14 cellular contexts compared by ENCODE assay signal in the genomic region with DNA sequence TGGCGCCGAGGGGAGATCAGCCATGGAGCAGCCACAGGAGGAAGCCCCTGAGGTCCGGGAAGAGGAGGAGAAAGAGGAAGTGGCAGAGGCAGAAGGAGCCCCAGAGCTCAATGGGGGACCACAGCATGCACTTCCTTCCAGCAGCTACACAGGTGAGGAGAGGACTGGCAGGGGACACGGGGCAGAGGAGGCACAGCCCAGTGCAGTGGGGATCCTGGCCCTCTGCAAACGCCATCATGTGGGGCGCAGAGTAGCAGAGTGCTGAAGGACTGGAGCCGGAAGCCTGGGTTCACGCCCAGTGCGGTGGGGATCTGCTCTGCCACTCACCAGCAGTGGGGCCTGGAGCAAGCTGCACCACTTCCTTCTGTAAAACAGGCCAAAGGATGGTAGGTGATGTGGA. TPM values are rescaled to one million over a fixed set of nuclear protein-coding genes. Genes with fewer than 3 reads are reported as not detected.
DNase-seq lines count a peak whose midpoint lies in the region; ATAC-seq and TF ChIP-seq lines count a peak whose summit lies in the region.
"Had no signal": no experiment of that assay in that cellular context is flagged by ENCODE, and none has a peak within 500 bp of the region (broad histone marks: within the 10 kb centered on the region; RNA-seq: fewer than 3 reads in every experiment).

No MANE protein-coding gene starts in this region.

- H3K9me3 Mint-ChIP-seq in HFFc6 = no peaks in the 10 kb centered on the region
- H3K9me3 Mint-ChIP-seq in activated CD8-positive, alpha-beta T cell treated with anti-CD3 and anti-CD28 coated beads for 36 hours = no peaks in the 10 kb centered on the region
- no peaks in the 10 kb centered on the region for H3K9me3 Mint-ChIP-seq in memory B cell

- H3K4me3 Mint-ChIP-seq in HFFc6 (no peak overlapping the region), memory B cell (peak overlapping the region; percentile 2)
- H3K4me3 Mint-ChIP-seq in activated CD8-positive, alpha-beta T cell treated with anti-CD3 and anti-CD28 coated beads for 36 hours = peak overlapping the region; percentile 23

- TF ChIP-seq CTCF in HFFc6 (IDR thresholded peaks at IDR 0.05) = no peak
- no peak for TF ChIP-seq CTCF in activated CD8-positive, alpha-beta T cell treated with anti-CD3 and anti-CD28 coated beads for 36 hours (IDR thresholded peaks at IDR 0.05)

- peaks cover 31% of the 10 kb centered on the region for H3K4me1 Mint-ChIP-seq in HFFc6 (ENCODE audit: low read depth)
- H3K4me1 Mint-ChIP-seq in activated CD8-positive, alpha-beta T cell treated with anti-CD3 and anti-CD28 coated beads for 36 hours (ENCODE audit: low read depth) = peaks cover 32% of the 10 kb centered on the region
- H3K4me1 Mint-ChIP-seq in memory B cell = peaks cover 21% of the 10 kb centered on the region

- no peak for DNase-seq in activated CD4-positive, CD25-positive, alpha-beta regulatory T cell (lab: John Stamatoyannopoulos, UW)
- DNase-seq in HFFc6 (no peak), memory B cell (ENCODE audit: low spot score in 2 of 2) (no peak), NCI-H1092 (lab: John Stamatoyannopoulos, UW) (no peak), NCI-H446 treated with DMSO at 0.1 percent for 48 hours (lab: John Stamatoyannopoulos, UW) (no peak)
- peak; percentile 46 for DNase-seq in activated CD8-positive, alpha-beta T cell treated with anti-CD3 and anti-CD28 coated beads for 36 hours
- DNase-seq: activated CD8-positive, alpha-beta memory T cell treated with anti-CD3 and anti-CD28 coated beads, Interleukin-2, amount 50 U/mL, for 48 hours; brain microvascular endothelial cell; effector memory CD4-positive, alpha-beta T cell; foreskin keratinocyte; ovary; tibial artery had no signal

- peak; percentile 24 to 48 for ATAC-seq in activated CD4-positive, CD25-positive, alpha-beta regulatory T cell treated with anti-CD3 and anti-CD28 coated beads, Interleukin-2, amount 50 U/mL, for 24 hours
- peak; percentile 79 for ATAC-seq in activated CD8-positive, alpha-beta T cell treated with anti-CD3 and anti-CD28 coated beads for 36 hours
- ATAC-seq in memory B cell (ENCODE audit: low read depth) (peak; percentile 66), GM21390 (IDR thresholded peaks at IDR 0.05; ENCODE audit: unreplicated experiment) (no peak)
- ATAC-seq: foreskin keratinocyte had no signal

- H3K27me3 Mint-ChIP-seq in HFFc6 (ENCODE audit: insufficient read depth) (peaks cover 3% of the 10 kb centered on the region), memory B cell (no peaks in the 10 kb centered on the region)
- H3K27me3 Mint-ChIP-seq in activated CD8-positive, alpha-beta T cell treated with anti-CD3 and anti-CD28 coated beads for 36 hours = no peaks in the 10 kb centered on the region

- intact Hi-C loops in activated CD8-positive, alpha-beta T cell treated with anti-CD3 and anti-CD28 coated beads for 36 hours (cut with micrococcal nuclease) = no loop called here

- peak overlapping the region; percentile 56; the same call in 1 of the 2 replicates for H3K27ac Mint-ChIP-seq in HFFc6
- H3K27ac Mint-ChIP-seq in activated CD8-positive, alpha-beta T cell treated with anti-CD3 and anti-CD28 coated beads for 36 hours = peak overlapping the region; percentile 75
- peak overlapping the region; percentile 48 for H3K27ac Mint-ChIP-seq in memory B cell

- H3K36me3 Mint-ChIP-seq in HFFc6 (ENCODE audit: low read depth) = peaks cover 14% of the 10 kb centered on the region; the same call in 1 of the 2 replicates
- H3K36me3 Mint-ChIP-seq in activated CD8-positive, alpha-beta T cell treated with anti-CD3 and anti-CD28 coated beads for 36 hours (ENCODE audit: low read depth) = peaks cover 22% of the 10 kb centered on the region
- peaks cover 24% of the 10 kb centered on the region for H3K36me3 Mint-ChIP-seq in memory B cell

- POLR2A ChIA-PET in activated CD8-positive, alpha-beta T cell treated with anti-CD3 and anti-CD28 coated beads for 36 hours (lab: Charles Lee) = interaction anchor here (0.7 kb wide), 1 partner anchor 8 kb away, joined by 3 read pairs; no protein-coding TSS in a partner anchor

- CTCF ChIA-PET in activated CD8-positive, alpha-beta T cell treated with anti-CD3 and anti-CD28 coated beads for 36 hours (lab: Charles Lee) = interaction anchor here (1.2 to 4.3 kb wide), 2 partner anchors 8 to 9 kb away, joined by 3 to 14 read pairs; no protein-coding TSS in a partner anchor

RNA-seq across cellular contexts. Expression of a gene that starts 41.1 kb away (rescaled TPM):
- total RNA-seq in HFFc6 (2021; fragmentation: NEBNext Ultra II Directional; extraction: Animal tissue kit (Norgen Biotek cat#: 25700)) = 10 to 100 TPM in 1 of 6 experiments, 1 to 10 TPM in 5; 7.2 to 10.7 (median 9.2) TPM
- total RNA-seq in activated CD8-positive, alpha-beta T cell treated with anti-CD3 and anti-CD28 coated beads for 36 hours = 10 to 100 TPM; 18.8 to 19.4 TPM

RNA-seq across cellular contexts. Expression of a gene that starts 57.1 kb away (rescaled TPM):
- 1,000 to 10,000 TPM; 1,220 to 1,355 (median 1,285) TPM for total RNA-seq in HFFc6 (2021; fragmentation: NEBNext Ultra II Directional; extraction: Animal tissue kit (Norgen Biotek cat#: 25700))
- 1,000 to 10,000 TPM; 2,322 to 2,393 TPM for total RNA-seq in activated CD8-positive, alpha-beta T cell treated with anti-CD3 and anti-CD28 coated beads for 36 hours
